26 cellular contexts compared by ENCODE assay signal in genomic region chrX:63421411-63421810, GRCh38.
DNase-seq lines count a peak whose midpoint lies in the region; FAIRE-seq and TF ChIP-seq lines count a peak whose summit lies in the region.
"Had no signal": no experiment of that assay in that cellular context is flagged by ENCODE, and none has a peak within 500 bp of the region (broad histone marks: within the 10 kb centered on the region; RNA-seq: fewer than 3 reads in every experiment).

No MANE protein-coding gene starts in this region.

- TF ChIP-seq CTCF in progenitor cell of endocrine pancreas (IDR thresholded peaks at IDR 0.05; ENCODE audit: unreplicated experiment): peak; percentile 19
- TF ChIP-seq CTCF in BE2C (IDR thresholded peaks at IDR 0.05; ENCODE audit: low read depth, low read length): no peak
- no peak for TF ChIP-seq CTCF in GM20000 (IDR thresholded peaks at IDR 0.05; ENCODE audit: extremely low read depth, missing control alignments)

- peaks cover 32% of the 10 kb centered on the region for H3K9me3 Mint-ChIP-seq in progenitor cell of endocrine pancreas (ENCODE audit: low read depth)

- no peaks in the 10 kb centered on the region for H3K36me3 ChIP-seq in BE2C
- H3K36me3 ChIP-seq: cardiac muscle cell, esophagus squamous epithelium had no signal

- peaks cover 3% of the 10 kb centered on the region for H3K4me1 Mint-ChIP-seq in progenitor cell of endocrine pancreas (ENCODE audit: low read depth)

- no peaks in the 10 kb centered on the region for H3K27me3 Mint-ChIP-seq in progenitor cell of endocrine pancreas
- H3K27me3 Mint-ChIP-seq: activated naive CD8-positive, alpha-beta T cell; CD4-positive, CD25-positive, alpha-beta regulatory T cell had no signal

- no peaks in the 10 kb centered on the region for H3K27me3 ChIP-seq in BE2C
- H3K27me3 ChIP-seq: cardiac muscle cell, esophagus squamous epithelium, spleen had no signal

- H3K4me3 ChIP-seq in BE2C (ENCODE audit: low read depth, low read length): no peak overlapping the region
- H3K4me3 ChIP-seq: cardiac muscle cell, esophagus squamous epithelium, spleen had no signal

- no peaks in the 10 kb centered on the region for H3K4me1 ChIP-seq in BE2C
- H3K4me1 ChIP-seq: spleen had no signal

- H3K4me3 Mint-ChIP-seq in progenitor cell of endocrine pancreas (ENCODE audit: low read depth): no peak overlapping the region
- H3K4me3 Mint-ChIP-seq: activated naive CD8-positive, alpha-beta T cell; CD4-positive, CD25-positive, alpha-beta regulatory T cell; natural killer cell; T-helper 2 cell treated with Interferon-gamma antibody and Interleukin-4, amounts not matched to agents 5 μg/mL and 100 μg/mL, for 36 hours had no signal

- no peak overlapping the region for H3K27ac Mint-ChIP-seq in progenitor cell of endocrine pancreas
- H3K27ac Mint-ChIP-seq: activated naive CD8-positive, alpha-beta T cell; CD4-positive, CD25-positive, alpha-beta regulatory T cell; natural killer cell; T-helper 2 cell treated with Interferon-gamma antibody and Interleukin-4, amounts not matched to agents 5 μg/mL and 100 μg/mL, for 36 hours had no signal

- no peaks in the 10 kb centered on the region for H3K9me3 ChIP-seq in BE2C
- H3K9me3 ChIP-seq: esophagus squamous epithelium had no signal

- FAIRE-seq in G401.6 (lab: Jason Lieb, UNC): peak; percentile 85
- FAIRE-seq in colon (lab: Jason Lieb, UNC): peak; percentile 28

- peaks cover 13% of the 10 kb centered on the region for H3K36me3 Mint-ChIP-seq in progenitor cell of endocrine pancreas (ENCODE audit: insufficient read depth)
- H3K36me3 Mint-ChIP-seq: natural killer cell had no signal

- DNase-seq in Kasumi-1 (lab: John Stamatoyannopoulos, UW) (peak; percentile 2 to 4), progenitor cell of endocrine pancreas (ENCODE audit: low spot score, unreplicated experiment) (no peak), BE2C (no peak), GM20000 (ENCODE audit: low spot score) (no peak), CD1c-positive myeloid dendritic cell (ENCODE audit: extremely low spot score) (no peak)
- DNase-seq: activated CD4-positive, alpha-beta T cell treated with anti-CD3 and anti-CD28 coated beads for 4 hours; activated effector memory CD4-positive, alpha-beta T cell treated with Interleukin-2 at 50 U/mL for 16 hours; activated T-cell treated with anti-CD3 and anti-CD28 coated beads for 4 hours; anterior cingulate cortex; CD4-positive, CD25-positive, alpha-beta regulatory T cell; cortex of kidney; esophagus squamous epithelium; H7; islet precursor cell; KG1; natural killer cell; NCI-H1417 treated with DMSO at 0.1 percent for 48 hours; NCI-H2081 treated with DMSO at 0.1 percent for 48 hours; NCI-H226; spleen; trophoblast cell had no signal

Comparison
In these comparisons a context has a peak if more than half of its experiments do, and no peak if none do; other contexts are left out.
1. DNase-seq: peak in Kasumi-1 (2 of 2); none in progenitor cell of endocrine pancreas (single experiment), BE2C (single experiment), GM20000 (single experiment) and CD1c-positive myeloid dendritic cell (single experiment).